ENCODE assay signal across 14 cellular contexts in the genomic region with DNA sequence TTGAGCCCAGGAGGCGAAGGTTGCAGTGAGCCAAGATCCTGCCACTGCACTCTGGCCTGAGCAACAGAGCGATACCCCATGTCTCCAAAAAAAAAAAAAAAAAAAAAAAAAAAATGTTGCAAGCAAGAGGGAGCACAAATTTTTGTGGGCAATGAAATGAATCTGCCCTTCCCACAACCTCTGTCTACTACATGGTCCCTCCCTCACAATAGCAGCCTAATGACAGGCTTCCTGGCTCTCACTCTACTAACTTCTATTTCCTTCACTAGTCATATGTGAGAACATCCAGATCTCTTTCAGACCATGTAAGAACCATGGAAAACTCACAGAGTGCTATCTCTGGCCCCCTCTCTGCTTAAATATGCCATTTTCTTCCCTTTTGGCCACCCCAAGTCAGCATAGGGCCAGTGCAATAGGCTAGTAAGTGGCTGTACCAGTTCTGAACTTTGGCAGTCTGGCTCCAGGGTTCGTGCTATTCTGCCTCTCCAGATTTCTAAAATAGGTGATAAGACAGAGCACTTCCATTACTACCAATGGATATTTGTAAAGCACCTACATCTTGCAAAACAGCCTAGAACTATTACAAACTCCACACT. TPM values are rescaled to one million over a fixed set of nuclear protein-coding genes. Genes with fewer than 3 reads are reported as not detected.
DNase-seq lines count a peak whose midpoint lies in the region; ATAC-seq and TF ChIP-seq lines count a peak whose summit lies in the region.
"Had no signal": no experiment of that assay in that cellular context is flagged by ENCODE, and none has a peak within 500 bp of the region (broad histone marks: within the 10 kb centered on the region; RNA-seq: fewer than 3 reads in every experiment).

No MANE protein-coding gene starts in this region.

- H4K20me1 ChIP-seq in DND-41 (ENCODE audit: insufficient read depth, low read length) (peaks cover 76% of the 10 kb centered on the region), osteoblast (ENCODE audit: insufficient read depth, low read length) (peaks cover 19% of the 10 kb centered on the region)

- no peaks in the 10 kb centered on the region for H3K9me3 ChIP-seq in DND-41 (ENCODE audit: insufficient read depth, low read length, severe bottlenecking)
- no peaks in the 10 kb centered on the region for H3K9me3 ChIP-seq in osteoblast (ENCODE audit: low read depth, low read length)
- H3K9me3 ChIP-seq: sigmoid colon had no signal

- no peak for TF ChIP-seq CTCF in DND-41 (IDR thresholded peaks at IDR 0.05; ENCODE audit: borderline replicate concordance, extremely low read depth, low read length, poor library complexity, severe bottlenecking)
- no peak for TF ChIP-seq CTCF in osteoblast (IDR thresholded peaks at IDR 0.05; ENCODE audit: extremely low read depth, low read depth, low read length)

- peak; percentile 35; the same call in 2 of the 3 replicates for ATAC-seq in DND-41 (ENCODE audit: insufficient read depth, low read depth)

- peaks cover 26% of the 10 kb centered on the region for H3K4me1 ChIP-seq in DND-41 (ENCODE audit: insufficient read depth, low read length)
- peaks cover 43% of the 10 kb centered on the region for H3K4me1 ChIP-seq in osteoblast (ENCODE audit: insufficient read depth, low read length)

- H3K4me3 ChIP-seq in DND-41 (ENCODE audit: low read depth in 1 of 2, low read length in 2 of 2), result no peak overlapping the region
- H3K4me3 ChIP-seq in osteoblast (ENCODE audit: insufficient read depth, low read length), result no peak overlapping the region
- H3K4me3 ChIP-seq: sigmoid colon had no signal

- DNase-seq in DND-41 (no peak), M059J (ENCODE audit: low read depth) (peak; percentile 26), fibroblast of peridontal ligament (ENCODE audit: extremely low read depth) (peak; percentile 62), osteoblast (ENCODE audit: insufficient read length, low spot score, missing footprints) (no peak), DMS153 (lab: John Stamatoyannopoulos, UW) (no peak), iPS-NIHi11 (ENCODE audit: low spot score) (no peak), ureter (ENCODE audit: low spot score) (no peak)
- DNase-seq: activated CD4-positive, CD25-positive, alpha-beta regulatory T cell; amygdala; foreskin melanocyte; HFFc6; NCI-H1092; OCI-M1; sigmoid colon had no signal

- H3K4me2 ChIP-seq in DND-41 (ENCODE audit: insufficient read depth, low read length) (no peak overlapping the region), osteoblast (ENCODE audit: insufficient read depth, low read length) (peak overlapping the region; percentile 31)

- H3K79me2 ChIP-seq in DND-41 (ENCODE audit: insufficient read depth, low read length), result peaks cover 98% of the 10 kb centered on the region
- peaks cover 96% of the 10 kb centered on the region for H3K79me2 ChIP-seq in osteoblast (ENCODE audit: insufficient read depth, low read length)

- no peak overlapping the region for H3K9ac ChIP-seq in DND-41 (ENCODE audit: low read depth, low read length)

- H3K27ac ChIP-seq in DND-41 (ENCODE audit: low read length) (no peak overlapping the region), osteoblast (ENCODE audit: low read depth, low read length) (no peak overlapping the region)
- H3K27ac ChIP-seq: sigmoid colon had no signal

- H3K36me3 ChIP-seq in DND-41 (ENCODE audit: insufficient read depth, low read length) (no peaks in the 10 kb centered on the region), osteoblast (ENCODE audit: insufficient read depth, low read length) (no peaks in the 10 kb centered on the region)
- H3K36me3 ChIP-seq: sigmoid colon had no signal

- H3K27me3 ChIP-seq in DND-41 (ENCODE audit: insufficient read depth, low read length, poor library complexity) (no peaks in the 10 kb centered on the region), osteoblast (ENCODE audit: insufficient read depth, low read length) (no peaks in the 10 kb centered on the region)
- H3K27me3 ChIP-seq: sigmoid colon had no signal

- H2AFZ ChIP-seq in DND-41 (ENCODE audit: low read depth, low read length) (no peak overlapping the region), osteoblast (ENCODE audit: low read length) (no peak overlapping the region)

RNA-seq across cellular contexts. Expression of gene OSBPL8, which starts 7.1 kb away (rescaled TPM):
- total RNA-seq in M059J (2014; rRNA removed; shearing (Covaris generic)), result 32.0 and 44.2 TPM in 2 replicates
- 193 and 204 TPM in 2 replicates for total RNA-seq in osteoblast
- total RNA-seq in ureter, result 59.5 TPM

Comparison
In these comparisons a context has a peak if more than half of its experiments do, and no peak if none do; other contexts are left out.
1. DNase-seq: peak in M059J (single experiment) and fibroblast of peridontal ligament (single experiment); none in DND-41 (single experiment), osteoblast (single experiment), DMS153 (single experiment), iPS-NIHi11 (single experiment) and ureter (single experiment).